ENCODE assay signal across 7 cellular contexts in genomic region chr18:5295981-5296705, GRCh38.
A peak's percentile ranks its signal among the peaks of the same experiment; 100 is the strongest.
DNase-seq lines count a peak whose midpoint lies in the region; ATAC-seq and TF ChIP-seq lines count a peak whose summit lies in the region.

No MANE protein-coding gene starts in this region.

- peak; percentile 71 for TF ChIP-seq POLR2A in GM18505 (IDR thresholded peaks at IDR 0.05; ENCODE audit: borderline replicate concordance, extremely low read depth, insufficient read depth, insufficient read length)

- ATAC-seq in GM18505 (IDR thresholded peaks at IDR 0.05; ENCODE audit: unreplicated experiment) = peak; percentile 57
- peak; percentile 64 for ATAC-seq in HG02943 (IDR thresholded peaks at IDR 0.05; ENCODE audit: low read depth, unreplicated experiment)

- DNase-seq in NCI-H187 (lab: John Stamatoyannopoulos, UW) (peak; percentile 76 to 94), T-helper 22 cell (ENCODE audit: low read depth) (peak; percentile 90), astrocyte of the hippocampus (ENCODE audit: low read depth, low spot score) (peak; percentile 99), hippocampal formation (lab: John Stamatoyannopoulos, UW) (peak; percentile 87 to 90), retina (peak; percentile 95)

Comparison
In these comparisons a context has a peak if more than half of its experiments do, and no peak if none do; other contexts are left out.
1. Peak in every context shown above with its lines: DNase-seq and ATAC-seq.